In genomic region chr3:22089284-22089683, GRCh38 we compare ENCODE assay signal across 8 cellular contexts.
DNase-seq lines count a peak whose midpoint lies in the region; ATAC-seq and TF ChIP-seq lines count a peak whose summit lies in the region.

No MANE protein-coding gene starts in this region.

- WGBS in esophagus squamous epithelium, 2 donors, result 11 to 16% methylated on average over 4 of the region's 4 CpGs
- WGBS in transverse colon (ENCODE audit: low coverage in 1 of 2), 2 donors, result 10 to 18% methylated on average over 2 to 4 of the region's 4 CpGs

- TF ChIP-seq EP300 in transverse colon (IDR thresholded peaks at IDR 0.05; ENCODE audit: low read depth), result no peak

- H3K9ac ChIP-seq in NT2/D1 (ENCODE audit: insufficient read length, low read depth), result no peak overlapping the region

- H3K36me3 ChIP-seq in NT2/D1 (ENCODE audit: insufficient read depth, insufficient read length, low read length) (no peaks in the 10 kb centered on the region), esophagus squamous epithelium (no peaks in the 10 kb centered on the region), transverse colon (no peaks in the 10 kb centered on the region)

- H3K9me3 ChIP-seq in NT2/D1 (ENCODE audit: insufficient read depth, low read length) (no peaks in the 10 kb centered on the region), esophagus squamous epithelium (no peaks in the 10 kb centered on the region), transverse colon (no peaks in the 10 kb centered on the region)

- H3K27ac ChIP-seq in esophagus squamous epithelium (no peak overlapping the region), transverse colon (no peak overlapping the region)

- H3K4me3 ChIP-seq in NT2/D1 (ENCODE audit: insufficient read length, low read depth), result no peak overlapping the region
- no peak overlapping the region for H3K4me3 ChIP-seq in esophagus squamous epithelium
- no peak overlapping the region for H3K4me3 ChIP-seq in transverse colon

- ATAC-seq in GM19372 (IDR thresholded peaks at IDR 0.05; ENCODE audit: low read depth, unreplicated experiment) (peak; percentile 80), HG03159 (IDR thresholded peaks at IDR 0.05; ENCODE audit: unreplicated experiment) (peak; percentile 96)

- in situ Hi-C loops in transverse colon (cut with MboI; ENCODE audit: low pct_ligation_motif_present in 1 of 4, low pct_unique_long_range_greater_than_20kb in 1 of 4, low sequenced_read_pairs in 3 of 4), result no loop called here

- H3K4me1 ChIP-seq in NT2/D1 (ENCODE audit: insufficient read depth, insufficient read length) (no peaks in the 10 kb centered on the region), esophagus squamous epithelium (peaks cover 0 to 4% (median 0%) of the 10 kb centered on the region in 3 donors), transverse colon (no peaks in the 10 kb centered on the region)

- no peaks in the 10 kb centered on the region for H3K27me3 ChIP-seq in NT2/D1 (ENCODE audit: insufficient read depth, insufficient read length)
- no peaks in the 10 kb centered on the region for H3K27me3 ChIP-seq in esophagus squamous epithelium
- H3K27me3 ChIP-seq in transverse colon, result no peaks in the 10 kb centered on the region

- intact Hi-C loops in esophagus squamous epithelium (cut with DNase I), result no loop called here
- intact Hi-C loops in transverse colon (cut with DNase I; ENCODE audit: low total_unique reads), result no loop called here

- DNase-seq in EH (ENCODE audit: low read depth), result peak; percentile 1
- peak; percentile 2 for DNase-seq in NT2/D1 (ENCODE audit: low read depth, low spot score)
- no peak for DNase-seq in esophagus squamous epithelium (lab: John Stamatoyannopoulos, UW)
- peak; percentile 7 for DNase-seq in transverse colon
- no peak for DNase-seq in inferior parietal cortex (ENCODE audit: extremely low spot score)
- no peak for DNase-seq in NK-92 treated with Interleukin-12 subunit alpha and Interleukin-12 subunit beta, amount 100 ng/mL, for 24 hours (lab: John Stamatoyannopoulos, UW)

- TF ChIP-seq POLR2A in esophagus squamous epithelium (IDR thresholded peaks at IDR 0.05) (no peak), transverse colon (IDR thresholded peaks at IDR 0.05) (no peak)

- TF ChIP-seq CTCF in esophagus squamous epithelium (IDR thresholded peaks at IDR 0.05) (peak in 5 of 6 experiments; percentile 5 to 50 (median 36)), transverse colon (IDR thresholded peaks at IDR 0.05) (peak in 4 of 5 experiments; percentile 15 to 33 (median 30))

Comparison
In these comparisons a context has a peak if more than half of its experiments do, and no peak if none do; other contexts are left out.
1. DNase-seq: peak in EH (single experiment), NT2/D1 (single experiment) and transverse colon (single experiment); none in esophagus squamous epithelium (single experiment), inferior parietal cortex (single experiment) and NK-92 treated with Interleukin-12 subunit alpha and Interleukin-12 subunit beta, amount 100 ng/mL, for 24 hours (single experiment).